In genomic region chr21:32426066-32426465, GRCh38 we compare ENCODE assay signal across 21 cellular contexts. TPM values are rescaled to one million over a fixed set of nuclear protein-coding genes. Genes with fewer than 3 reads are reported as not detected.
A peak's percentile ranks its signal among the peaks of the same experiment; 100 is the strongest.
DNase-seq lines count a peak whose midpoint lies in the region; ATAC-seq, FAIRE-seq and TF ChIP-seq lines count a peak whose summit lies in the region.
"Had no signal": no experiment of that assay in that cellular context is flagged by ENCODE, and none has a peak within 500 bp of the region (broad histone marks: within the 10 kb centered on the region; RNA-seq: fewer than 3 reads in every experiment).

No MANE protein-coding gene starts in this region.

- DNase-seq in RWPE1 (ENCODE audit: low spot score): peak; percentile 46
- peak; percentile 80 for DNase-seq in bronchial epithelial cell (ENCODE audit: low read depth)
- no peak for DNase-seq in keratinocyte (ENCODE audit: low read depth, low spot score)
- DNase-seq in uterus: no peak
- DNase-seq in GM13976 (ENCODE audit: low spot score): no peak
- DNase-seq: activated CD4-positive, alpha-beta T cell treated with anti-CD3 and anti-CD28 coated beads for 36 hours; activated CD8-positive, alpha-beta memory T cell treated with anti-CD3 and anti-CD28 coated beads for 24 hours; activated naive CD4-positive, alpha-beta T cell treated with anti-CD3 and anti-CD28 coated beads for 36 hours; activated T-cell treated with anti-CD3 and anti-CD28 coated beads, Interleukin-2, amount 50 U/mL, for 24 hours; colonic mucosa; DMS79; Kasumi-1; left ventricle myocardium superior; NCI-H187 treated with DMSO at 0.1 percent for 48 hours; NCI-H748 treated with DMSO at 0.1 percent for 48 hours; OCI-M1; psoas muscle; stimulated activated CD4-positive, alpha-beta T cell treated with anti-CD3 and anti-CD28 coated beads, Interleukin-1b, Interleukin-23, amount 100 ng/mL, for 48 hours had no signal

- peak overlapping the region; percentile 64 for H2AFZ ChIP-seq in keratinocyte (ENCODE audit: control insufficient read depth, low read length)

- H3K4me3 ChIP-seq in bronchial epithelial cell (ENCODE audit: low read depth, low read length) (no peak overlapping the region), keratinocyte (ENCODE audit: control insufficient read depth in 2 of 3, extremely low read depth in 1 of 3, insufficient read depth in 2 of 3, low read depth in 1 of 3, low read length in 3 of 3) (peak overlapping the region in 2 of 3 experiments; percentile 40 to 44), uterus (no peak overlapping the region)
- H3K4me3 ChIP-seq: colonic mucosa, psoas muscle had no signal

- H3K9me1 ChIP-seq in keratinocyte (ENCODE audit: control insufficient read depth, extremely low read depth, insufficient read depth, low read length): peaks cover 3% of the 10 kb centered on the region

- no peaks in the 10 kb centered on the region for H3K27me3 ChIP-seq in bronchial epithelial cell (ENCODE audit: control insufficient read depth, insufficient read depth, low read length)
- H3K27me3 ChIP-seq in keratinocyte (ENCODE audit: control insufficient read depth, extremely low read depth, insufficient read depth, low read length): no peaks in the 10 kb centered on the region
- H3K27me3 ChIP-seq in uterus: no peaks in the 10 kb centered on the region
- H3K27me3 ChIP-seq: colonic mucosa had no signal

- TF ChIP-seq CTCF in RWPE1 (conservative IDR thresholded peaks at IDR 0.05; ENCODE audit: low read depth) (no peak), bronchial epithelial cell (IDR thresholded peaks at IDR 0.05; ENCODE audit: insufficient read depth, low read length, severe bottlenecking) (no peak), keratinocyte (optimal IDR thresholded peaks at IDR 0.05 in 1 of 3, IDR thresholded peaks at IDR 0.05 in 1 of 3, conservative IDR thresholded peaks at IDR 0.05 in 1 of 3; ENCODE audit: extremely low read depth in 1 of 3, insufficient read depth in 2 of 3, low read length in 3 of 3) (no peak), uterus (IDR thresholded peaks at IDR 0.05) (no peak), GM13976 (IDR thresholded peaks at IDR 0.05; ENCODE audit: borderline replicate concordance, control extremely low read depth, extremely low read depth, insufficient read depth, missing control alignments) (no peak)

- CTCF ChIA-PET in RWPE1 (lab: Yijun Ruan, JAX): no interaction called here

- dilution Hi-C loops in keratinocyte (cut with MboI; ENCODE audit: extremely low pct_ligation_motif_present, low sequenced_read_pairs): no loop called here

- H3K9ac ChIP-seq in keratinocyte (ENCODE audit: control insufficient read depth, extremely low read depth, insufficient read depth, low read length): peak overlapping the region; percentile 68

- H3K27ac ChIP-seq in RWPE1: peak overlapping the region; percentile 98
- H3K27ac ChIP-seq in keratinocyte (ENCODE audit: control insufficient read depth, insufficient read depth, low read length): peak overlapping the region; percentile 91
- peak overlapping the region; percentile 21 to 62 for H3K27ac ChIP-seq in uterus
- H3K27ac ChIP-seq: colonic mucosa, psoas muscle had no signal

- H4K20me1 ChIP-seq in keratinocyte (ENCODE audit: control insufficient read depth, extremely low read depth, insufficient read depth, low read length): no peaks in the 10 kb centered on the region

- POLR2A ChIA-PET in RWPE1 (lab: Yijun Ruan, JAX; ENCODE audit: low non-redundant PET): interaction anchor here (0.6 kb wide), 1 partner anchor 14 kb away, joined by 3 read pairs; no protein-coding TSS in a partner anchor

- H3K79me2 ChIP-seq in keratinocyte (ENCODE audit: control insufficient read depth, insufficient read depth, low read length): peaks cover 14% of the 10 kb centered on the region

- ATAC-seq in GM21528 (IDR thresholded peaks at IDR 0.05; ENCODE audit: low FRiP score, unreplicated experiment) (no peak), HG02798 (IDR thresholded peaks at IDR 0.05; ENCODE audit: poor library complexity, unreplicated experiment) (no peak)
- ATAC-seq: activated CD4-positive, alpha-beta T cell treated with anti-CD3 and anti-CD28 coated beads for 36 hours; psoas muscle had no signal

- H3K4me2 ChIP-seq in keratinocyte (ENCODE audit: control insufficient read depth, extremely low read depth, insufficient read depth, low read depth, low read length): peak overlapping the region; percentile 89

- intact Hi-C loops in uterus (cut with DNase I; ENCODE audit: low total_unique reads): no loop called here

- in situ Hi-C loops in GM13976 (cut with MboI; ENCODE audit: low sequenced_read_pairs, unreplicated experiment): no loop called here

- no peaks in the 10 kb centered on the region for H3K9me3 ChIP-seq in keratinocyte (ENCODE audit: control insufficient read depth, low read depth, low read length)
- H3K9me3 ChIP-seq in uterus: no peaks in the 10 kb centered on the region
- H3K9me3 ChIP-seq: colonic mucosa had no signal

- no peak for TF ChIP-seq POLR2A in uterus (IDR thresholded peaks at IDR 0.05)

- H3K4me1 ChIP-seq in keratinocyte (ENCODE audit: control insufficient read depth, extremely low read depth, insufficient read depth, low read length): peaks cover 44% of the 10 kb centered on the region
- peaks cover 5 to 8% of the 10 kb centered on the region in 2 donors for H3K4me1 ChIP-seq in uterus
- H3K4me1 ChIP-seq: colonic mucosa, psoas muscle had no signal

- FAIRE-seq in bronchial epithelial cell (lab: Jason Lieb, UNC) (no peak), keratinocyte (lab: Jason Lieb, UNC) (peak; percentile 86)

- no peaks in the 10 kb centered on the region for H3K36me3 ChIP-seq in bronchial epithelial cell (ENCODE audit: control insufficient read depth, insufficient read depth, low read length)
- no peaks in the 10 kb centered on the region for H3K36me3 ChIP-seq in keratinocyte (ENCODE audit: control insufficient read depth in 2 of 2, extremely low read depth in 1 of 2, insufficient read depth in 2 of 2, low read length in 2 of 2)
- H3K36me3 ChIP-seq in uterus: no peaks in the 10 kb centered on the region
- H3K36me3 ChIP-seq: colonic mucosa had no signal

RNA-seq across cellular contexts. Expression of gene EVA1C, which starts 13.6 kb away (rescaled TPM):
- total RNA-seq in bronchial epithelial cell (8.8 and 9.0 TPM in 2 replicates), uterus (100 to 1,000 TPM in 1 of 4 donors, 10 to 100 TPM in 2, 1 to 10 TPM in 1; 8.3 to 105 (median 48.7) TPM)
- polyA plus RNA-seq in keratinocyte: 6.1 to 15.3 TPM (median 10.8 TPM) in 3 replicates
- polyA plus RNA-seq in keratinocyte (2011; ENCODE audit: low read depth): 7.1 TPM
- 7.3 and 14.3 TPM in 2 replicates for polyA plus RNA-seq in keratinocyte (2011; cell fraction: cytosol; rRNA removed)
- 6.8 TPM in 2 replicates for polyA plus RNA-seq in keratinocyte (2011; cell fraction: nucleus; rRNA removed)
- 12.5 and 13.1 TPM in 2 replicates for polyA plus RNA-seq in keratinocyte (2012; ENCODE audit: low replicate concordance)
- 6.5 to 13.9 TPM (median 10.0 TPM) in 3 replicates for polyA minus RNA-seq in keratinocyte
- 8.1 TPM for polyA minus RNA-seq in keratinocyte (2011; cell fraction: cytosol; rRNA and poly(A)+ RNA removed)
- 4.5 and 5.2 TPM in 2 replicates for polyA minus RNA-seq in keratinocyte (2011; cell fraction: nucleus; rRNA and poly(A)+ RNA removed)
- total RNA-seq: neural crest cell had no signal

RNA-seq across cellular contexts. Expression of gene URB1, which starts 33.3 kb away (rescaled TPM):
- total RNA-seq in bronchial epithelial cell (19.3 and 22.4 TPM in 2 replicates), uterus (10 to 100 TPM; 11.8 to 31.0 (median 26.0) TPM)
- 7.3 to 11.3 TPM (median 9.0 TPM) in 3 replicates for polyA plus RNA-seq in keratinocyte
- 4.9 TPM for polyA plus RNA-seq in keratinocyte (2011; ENCODE audit: low read depth)
- 5.5 and 6.0 TPM in 2 replicates for polyA plus RNA-seq in keratinocyte (2011; cell fraction: cytosol; rRNA removed)
- polyA plus RNA-seq in keratinocyte (2011; cell fraction: nucleus; rRNA removed): 26.3 and 27.4 TPM in 2 replicates
- 7.1 and 15.0 TPM in 2 replicates for polyA plus RNA-seq in keratinocyte (2012; ENCODE audit: low replicate concordance)
- 20.4 to 31.0 TPM (median 28.1 TPM) in 3 replicates for polyA minus RNA-seq in keratinocyte
- 15.7 TPM for polyA minus RNA-seq in keratinocyte (2011; cell fraction: cytosol; rRNA and poly(A)+ RNA removed)
- 53.4 and 72.7 TPM in 2 replicates for polyA minus RNA-seq in keratinocyte (2011; cell fraction: nucleus; rRNA and poly(A)+ RNA removed)

Comparison
In these comparisons a context has a peak if more than half of its experiments do, and no peak if none do; other contexts are left out.
1. DNase-seq: peak in RWPE1 (single experiment) and bronchial epithelial cell (single experiment); none in keratinocyte (single experiment), uterus (0 of 2) and GM13976 (single experiment).
2. H3K27ac ChIP-seq: peak in every context shown above with its lines; median percentile 98 in RWPE1; 91 in keratinocyte; 42 in uterus.
3. H3K4me3 ChIP-seq: peak in keratinocyte (2 of 3); none in bronchial epithelial cell (single experiment) and uterus (0 of 2).